ENCODE assay signal across 29 cellular contexts in the genomic region with DNA sequence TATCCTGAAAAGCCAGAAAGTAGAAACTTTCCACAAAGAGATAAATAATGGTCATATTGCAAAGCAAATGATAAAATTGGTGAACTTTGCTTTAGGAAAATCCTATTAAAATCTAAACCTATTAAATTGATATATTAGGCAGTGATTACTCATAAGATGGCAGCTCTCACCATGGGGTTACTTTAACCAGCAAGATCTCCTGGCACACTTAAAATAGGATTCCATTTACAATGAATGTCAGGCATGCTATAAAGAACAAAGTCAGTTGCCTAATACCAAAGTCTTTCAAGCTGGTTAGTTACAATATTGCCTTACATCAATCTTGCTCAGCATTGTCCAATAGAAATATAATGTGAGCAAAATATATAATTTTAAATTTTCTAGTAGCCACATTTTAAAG.
"Had no signal": no experiment of that assay in that cellular context is flagged by ENCODE, and none has a peak within 500 bp of the region (broad histone marks: within the 10 kb centered on the region; RNA-seq: fewer than 3 reads in every experiment).

No MANE protein-coding gene starts in this region.

- H3K4me1 ChIP-seq: adrenal gland, ascending aorta, body of pancreas, breast epithelium had no signal

- H3K9me3 ChIP-seq: adrenal gland, ascending aorta, body of pancreas, breast epithelium had no signal

- DNase-seq: activated effector memory CD4-positive, alpha-beta T cell treated with anti-CD3 and anti-CD28 coated beads, Interleukin-2, amount 50 U/mL, for 16 hours; activated effector memory CD4-positive, alpha-beta T cell treated with Interleukin-2 at 50 U/mL for 16 hours; activated gamma-delta T cell; activated gamma-delta T cell treated with Interleukin-2 at 50 U/mL for 16 hours; activated naive CD4-positive, alpha-beta T cell; activated naive CD4-positive, alpha-beta T cell treated with anti-CD3 and anti-CD28 coated beads for 36 hours; activated naive CD4-positive, alpha-beta T cell treated with anti-CD3 and anti-CD28 coated beads, Interleukin-2, amount 10 ng/mL, durations not matched to agents 7 days and 5 days; activated naive CD4-positive, alpha-beta T cell treated with anti-CD3 and anti-CD28 coated beads, Interleukin-2, amount 50 U/mL, for 16 hours; activated naive CD4-positive, alpha-beta T cell treated with Interleukin-2 at 50 U/mL for 16 hours; activated naive CD8-positive, alpha-beta T cell treated with anti-CD3 and anti-CD28 coated beads for 36 hours; activated naive CD8-positive, alpha-beta T cell treated with anti-CD3 and anti-CD28 coated beads, Interleukin-2, amount 10 ng/mL, durations not matched to agents 7 days and 5 days; activated naive CD8-positive, alpha-beta T cell treated with anti-CD3 and anti-CD28 coated beads, Interleukin-2, amount 50 U/mL, for 24 hours; activated T-cell treated with anti-CD3 and anti-CD28 coated beads, Interleukin-2, amount 50 U/mL, for 24 hours; activated T-cell treated with anti-CD3 and anti-CD28 coated beads, Interleukin-2, amount 50 U/mL, for 4 hours; activated T-cell treated with anti-CD3 and anti-CD28 coated beads, Interleukin-2, amount 50 U/mL, for 48 hours; activated T-cell treated with anti-CD3 and anti-CD28 coated beads, Interleukin-2, amount 50 U/mL, for 72 hours; adrenal gland; amniotic stem cell; amygdala; anterior cingulate cortex; aorta; body of pancreas; brain microvascular endothelial cell; caudate nucleus; central memory CD4-positive, alpha-beta T cell; cerebellar nuclear complex had no signal

- H3K27ac ChIP-seq: ascending aorta, body of pancreas, brain microvascular endothelial cell, breast epithelium, cardiac muscle cell had no signal

- H3K27me3 ChIP-seq: adrenal gland, ascending aorta, body of pancreas, brain microvascular endothelial cell, breast epithelium, cardiac muscle cell had no signal

- H3K4me3 ChIP-seq: adrenal gland, ascending aorta, body of pancreas, breast epithelium, cardiac muscle cell had no signal

- H3K36me3 ChIP-seq: adrenal gland, ascending aorta, brain microvascular endothelial cell, breast epithelium, cardiac muscle cell had no signal
